Comparison of ENCODE assay signal across 8 cellular contexts in the genomic region with DNA sequence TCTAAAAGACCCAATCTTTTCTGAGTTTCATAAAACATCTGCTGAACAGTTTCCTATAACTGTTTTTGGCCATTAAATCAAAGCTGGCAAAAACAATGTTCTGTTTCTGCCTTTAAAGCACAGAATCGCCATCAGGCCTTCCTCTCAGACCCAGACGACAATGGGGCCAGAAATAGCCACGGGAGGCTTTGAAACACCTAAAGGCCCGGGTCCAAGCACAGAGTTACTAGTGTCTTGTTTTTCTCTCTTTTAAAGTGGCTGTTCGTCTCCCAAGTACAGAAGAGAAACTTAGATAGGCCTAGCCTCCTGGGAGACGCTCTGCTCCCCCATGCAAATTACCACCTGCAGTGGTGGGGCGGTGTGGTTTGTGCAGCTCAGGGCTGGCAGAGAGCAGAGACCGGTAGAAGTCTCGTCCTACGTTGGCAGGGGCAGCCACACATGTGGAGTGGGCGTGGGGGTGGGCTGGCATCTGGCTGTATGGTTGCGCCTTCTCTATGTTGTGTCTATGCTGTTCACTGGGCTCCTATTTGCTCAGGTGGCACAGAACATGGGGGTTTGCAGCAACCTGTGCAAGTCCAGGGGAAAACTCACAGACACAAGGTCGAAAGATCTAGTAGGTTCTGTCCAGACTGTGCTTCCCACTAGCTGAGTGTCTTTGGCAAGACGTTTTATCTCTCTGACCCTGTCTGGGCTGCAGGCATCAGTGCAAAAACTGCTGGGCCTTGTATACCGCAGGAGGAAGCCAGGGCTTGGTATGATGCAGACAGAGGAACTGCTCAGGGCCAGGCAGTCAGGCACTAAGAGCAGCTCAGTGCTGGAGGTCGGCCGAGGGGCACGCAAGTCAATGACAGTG. TPM values are rescaled to one million over a fixed set of nuclear protein-coding genes. Genes with fewer than 3 reads are reported as not detected.
A peak's percentile ranks its signal among the peaks of the same experiment; 100 is the strongest.
DNase-seq lines count a peak whose midpoint lies in the region; ATAC-seq and TF ChIP-seq lines count a peak whose summit lies in the region.

No MANE protein-coding gene starts in this region.

- WGBS in smooth muscle cell (ENCODE audit: low lambda C conversion rate): 71% methylated on average over 18 of the region's 18 CpGs

- H3K4me3 ChIP-seq in OCI-LY1 (ENCODE audit: low read depth, low read length, poor library complexity, severe bottlenecking) (peak overlapping the region; percentile 42), smooth muscle cell (no peak overlapping the region)

- H3K9me3 Mint-ChIP-seq in activated naive CD8-positive, alpha-beta T cell (ENCODE audit: low read depth): no peaks in the 10 kb centered on the region

- TF ChIP-seq POLR2A in GM15510 (IDR thresholded peaks at IDR 0.05; ENCODE audit: borderline replicate concordance, extremely low read depth, insufficient read length): peak; percentile 29

- peak overlapping the region; percentile 97 for H3K27ac Mint-ChIP-seq in activated naive CD8-positive, alpha-beta T cell

- ATAC-seq in GM21723 (IDR thresholded peaks at IDR 0.05; ENCODE audit: unreplicated experiment): peak; percentile 99

- H4K20me1 ChIP-seq in OCI-LY1 (ENCODE audit: insufficient read depth, low read length) (no peaks in the 10 kb centered on the region), smooth muscle cell (ENCODE audit: low read depth) (no peaks in the 10 kb centered on the region)

- H3K4me2 ChIP-seq in OCI-LY1 (ENCODE audit: low read length): peak overlapping the region; percentile 64
- no peak overlapping the region for H3K4me2 ChIP-seq in smooth muscle cell

- H2AFZ ChIP-seq in OCI-LY1 (ENCODE audit: low read length) (no peak overlapping the region), smooth muscle cell (ENCODE audit: low read depth) (peak overlapping the region; percentile 57)

- 0 out of 2 replicates have a peak, but pooled peaks cover 4% of the 10 kb centered on the region for H3F3A ChIP-seq in OCI-LY1 (ENCODE audit: insufficient read depth, low read length)
- peaks cover 4% of the 10 kb centered on the region for H3F3A ChIP-seq in smooth muscle cell (ENCODE audit: low read depth)

- TF ChIP-seq CTCF in OCI-LY1 (IDR thresholded peaks at IDR 0.05; ENCODE audit: low read length) (no peak), smooth muscle cell (IDR thresholded peaks at IDR 0.05; ENCODE audit: borderline replicate concordance, insufficient read depth, poor library complexity, severe bottlenecking) (no peak)

- H3K36me3 ChIP-seq in OCI-LY1 (ENCODE audit: insufficient read depth, low read length): no peaks in the 10 kb centered on the region
- no peaks in the 10 kb centered on the region for H3K36me3 ChIP-seq in smooth muscle cell (ENCODE audit: low read depth)

- H3K27me3 ChIP-seq in OCI-LY1 (ENCODE audit: insufficient read depth, low read length) (no peaks in the 10 kb centered on the region), smooth muscle cell (ENCODE audit: low read depth) (no peaks in the 10 kb centered on the region)

- no peak for DNase-seq in smooth muscle cell (lab: John Stamatoyannopoulos, UW; ENCODE audit: unreplicated experiment)
- DNase-seq in C1 segment of cervical spinal cord (lab: John Stamatoyannopoulos, UW): no peak
- no peak for DNase-seq in NCI-H2227 (lab: John Stamatoyannopoulos, UW; ENCODE audit: unreplicated experiment)
- DNase-seq in T1000 (lab: John Stamatoyannopoulos, UW): no peak

- H3K4me1 ChIP-seq in OCI-LY1 (ENCODE audit: insufficient read depth, low read length, severe bottlenecking) (peaks cover 98% of the 10 kb centered on the region), smooth muscle cell (ENCODE audit: low read depth) (peaks cover 10% of the 10 kb centered on the region)

- H3K4me1 Mint-ChIP-seq in activated naive CD8-positive, alpha-beta T cell (ENCODE audit: low read depth): peaks cover 70% of the 10 kb centered on the region

- peak overlapping the region; percentile 67 for H3K4me3 Mint-ChIP-seq in activated naive CD8-positive, alpha-beta T cell

- H3K9me2 ChIP-seq in OCI-LY1 (ENCODE audit: low read depth, low read length): no peaks in the 10 kb centered on the region

- H3K9ac ChIP-seq in OCI-LY1 (ENCODE audit: low read length): peak overlapping the region; percentile 90
- no peak overlapping the region for H3K9ac ChIP-seq in smooth muscle cell (ENCODE audit: low read depth)

- H3K79me2 ChIP-seq in OCI-LY1 (ENCODE audit: insufficient read depth, low read length): no peaks in the 10 kb centered on the region
- H3K79me2 ChIP-seq in smooth muscle cell (ENCODE audit: low read depth): no peaks in the 10 kb centered on the region

- H3K27ac ChIP-seq in OCI-LY1 (ENCODE audit: low read depth, low read length, poor library complexity, severe bottlenecking) (peak overlapping the region; percentile 100), smooth muscle cell (ENCODE audit: low read depth) (no peak overlapping the region)

- H3K27me3 Mint-ChIP-seq in activated naive CD8-positive, alpha-beta T cell: no peaks in the 10 kb centered on the region

- H3K36me3 Mint-ChIP-seq in activated naive CD8-positive, alpha-beta T cell: no peaks in the 10 kb centered on the region

- no peaks in the 10 kb centered on the region for H3K9me3 ChIP-seq in OCI-LY1 (ENCODE audit: low read length)
- H3K9me3 ChIP-seq in smooth muscle cell (replicated peaks; ENCODE audit: low read depth): no peaks in the 10 kb centered on the region

RNA-seq across cellular contexts. Expression of a gene that starts 23.6 kb away (rescaled TPM):
- total RNA-seq in smooth muscle cell: 22.8 and 25.9 TPM in 2 replicates
- polyA plus RNA-seq in smooth muscle cell: 4.1 and 7.4 TPM in 2 replicates
